12 cellular contexts compared by ENCODE assay signal in the genomic region with DNA sequence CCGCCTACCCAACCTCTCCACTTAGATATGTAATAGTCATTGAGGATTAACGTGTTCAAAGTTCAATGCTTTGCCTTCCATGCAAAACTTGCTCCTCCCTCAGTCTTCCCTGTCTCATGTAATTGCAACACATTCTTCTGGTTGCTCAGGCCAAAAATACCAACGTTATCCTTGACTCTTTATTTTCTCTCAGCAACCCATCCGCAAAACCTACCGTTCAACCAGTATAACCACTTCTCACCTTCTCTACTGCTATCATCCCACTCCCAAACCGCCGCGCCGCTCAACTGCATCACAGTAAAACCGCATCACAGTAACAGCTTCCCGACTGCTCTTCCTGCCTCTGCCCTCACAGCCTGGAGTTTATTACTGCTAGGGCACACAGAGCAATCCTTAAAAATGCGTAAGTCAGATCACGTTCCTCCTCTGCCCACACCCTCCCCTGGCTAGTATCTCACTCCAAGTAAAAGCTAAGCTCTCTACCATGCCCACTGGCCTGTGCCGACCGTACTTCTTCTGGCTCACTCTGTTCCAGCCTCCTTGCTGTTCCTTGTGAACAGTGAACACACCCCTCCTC. TPM values are rescaled to one million over a fixed set of nuclear protein-coding genes. Genes with fewer than 3 reads are reported as not detected.
DNase-seq lines count a peak whose midpoint lies in the region; ATAC-seq and TF ChIP-seq lines count a peak whose summit lies in the region.
"Had no signal": no experiment of that assay in that cellular context is flagged by ENCODE, and none has a peak within 500 bp of the region (broad histone marks: within the 10 kb centered on the region; RNA-seq: fewer than 3 reads in every experiment).

No MANE protein-coding gene starts in this region.

- peak overlapping the region; percentile 62 to 91 (median 84) for H3K4me3 Mint-ChIP-seq in naive B cell

- H3K27ac ChIP-seq in C4-2B (peak overlapping the region; percentile 17), Karpas-422 (ENCODE audit: low read length) (peak overlapping the region; percentile 44), sigmoid colon (no peak overlapping the region)
- H3K27ac ChIP-seq: epithelial cell of prostate had no signal

- H3K4me1 Mint-ChIP-seq in naive B cell: peaks cover 48 to 64% (median 53%) of the 10 kb centered on the region in 3 donors

- peak overlapping the region; percentile 15 for H3K4me2 ChIP-seq in Karpas-422 (ENCODE audit: low read depth, low read length, poor library complexity, severe bottlenecking)
- H3K4me2 ChIP-seq: smooth muscle cell had no signal

- no peaks in the 10 kb centered on the region for H3K9me3 Mint-ChIP-seq in naive B cell

- no peak overlapping the region for H3K4me3 ChIP-seq in Karpas-422 (ENCODE audit: low read length)
- no peak overlapping the region for H3K4me3 ChIP-seq in sigmoid colon
- H3K4me3 ChIP-seq: smooth muscle cell had no signal

- intact Hi-C loops in sigmoid colon (cut with DNase I): no loop called here

- peak overlapping the region; percentile 47 to 93 (median 90) for H3K27ac Mint-ChIP-seq in naive B cell

- no peaks in the 10 kb centered on the region for H4K20me1 ChIP-seq in Karpas-422 (ENCODE audit: insufficient read depth, low read depth, low read length)

- peaks cover 27% of the 10 kb centered on the region for H3K4me1 ChIP-seq in Karpas-422 (ENCODE audit: low read length)
- peaks cover 0 to 1% (median 0%) of the 10 kb centered on the region in 4 donors for H3K4me1 ChIP-seq in sigmoid colon

- no peaks in the 10 kb centered on the region for H3K27me3 Mint-ChIP-seq in naive B cell

- peaks cover 18% of the 10 kb centered on the region in 2 donors for H3K36me3 Mint-ChIP-seq in naive B cell

- TF ChIP-seq EP300 in sigmoid colon (IDR thresholded peaks at IDR 0.05): no peak

- H2AFZ ChIP-seq in Karpas-422 (ENCODE audit: low read length): no peak overlapping the region

- H3K27me3 ChIP-seq in Karpas-422 (ENCODE audit: low read length): no peaks in the 10 kb centered on the region
- no peaks in the 10 kb centered on the region for H3K27me3 ChIP-seq in sigmoid colon

- H3K79me2 ChIP-seq in Karpas-422 (ENCODE audit: low read length): peaks cover 47% of the 10 kb centered on the region

- 15 to 52% methylated on average over 15 of the region's 15 CpGs for WGBS in sigmoid colon, 2 donors

- H3K9ac ChIP-seq in Karpas-422 (ENCODE audit: low read length): no peak overlapping the region

- H3K9me2 ChIP-seq in Karpas-422 (replicated peaks; ENCODE audit: insufficient read depth, low read length): no peaks in the 10 kb centered on the region

- H3K9me3 ChIP-seq in Karpas-422 (ENCODE audit: low read length): no peaks in the 10 kb centered on the region
- H3K9me3 ChIP-seq in sigmoid colon: no peaks in the 10 kb centered on the region

- no peaks in the 10 kb centered on the region; the same call in 1 of the 2 replicates for H3K36me3 ChIP-seq in Karpas-422 (ENCODE audit: insufficient read depth, low read length)
- peaks cover 0 to 58% (median 25%) of the 10 kb centered on the region in 4 donors for H3K36me3 ChIP-seq in sigmoid colon

- TF ChIP-seq CTCF in C4-2B (conservative IDR thresholded peaks at IDR 0.05) (no peak), sigmoid colon (IDR thresholded peaks at IDR 0.05) (no peak)

- TF ChIP-seq POLR2A in sigmoid colon (IDR thresholded peaks at IDR 0.05): no peak

- ATAC-seq in naive B cell (ENCODE audit: low read depth in 2 of 2): no peak
- ATAC-seq in GM18858 (IDR thresholded peaks at IDR 0.05; ENCODE audit: unreplicated experiment): no peak

- DNase-seq in Karpas-422 (no peak), activated gamma-delta T cell treated with Interleukin-2 at 50 U/mL for 16 hours (peak; percentile 29), naive B cell (no peak), COR-L47 (lab: John Stamatoyannopoulos, UW) (no peak), sigmoid colon (no peak), NCI-H226 (no peak)
- DNase-seq: HCEC 1CT, left cardiac atrium had no signal

RNA-seq across cellular contexts. Expression of a gene that starts 8.2 kb away (rescaled TPM):
- 44.9 and 48.6 TPM in 2 replicates for total RNA-seq in Karpas-422 (2014; rRNA removed; shearing (Covaris generic); ENCODE audit: low replicate concordance)
- 100 to 1,000 TPM in 2 of 6 donors, 10 to 100 TPM in 4; 77.3 to 116 (median 89.0) TPM for polyA plus RNA-seq in naive B cell (ENCODE audit: low read depth in 6 of 6)
- total RNA-seq in sigmoid colon: 100 to 1,000 TPM in 1 of 4 donors, 10 to 100 TPM in 3; 64.3 to 102 (median 74.4) TPM
- polyA plus RNA-seq in sigmoid colon: 100 to 1,000 TPM in 1 of 3 donors, 10 to 100 TPM in 2; 72.9 to 125 (median 86.5) TPM

RNA-seq across cellular contexts. Expression of a gene that starts 17.7 kb away (rescaled TPM):
- 357 and 373 TPM in 2 replicates for total RNA-seq in Karpas-422 (2014; rRNA removed; shearing (Covaris generic); ENCODE audit: low replicate concordance)
- 100 to 1,000 TPM; 373 to 631 (median 487) TPM for polyA plus RNA-seq in naive B cell (ENCODE audit: low read depth in 6 of 6)
- total RNA-seq in sigmoid colon: 100 to 1,000 TPM; 135 to 172 (median 154) TPM
- 100 to 1,000 TPM in 1 of 3 donors, 10 to 100 TPM in 2; 76.3 to 113 (median 87.1) TPM for polyA plus RNA-seq in sigmoid colon

Comparison
In these comparisons a context has a peak if more than half of its experiments do, and no peak if none do; other contexts are left out.
1. H3K27ac ChIP-seq: peak in C4-2B (single experiment) and Karpas-422 (single experiment); none in sigmoid colon (0 of 4).